In the genomic region with DNA sequence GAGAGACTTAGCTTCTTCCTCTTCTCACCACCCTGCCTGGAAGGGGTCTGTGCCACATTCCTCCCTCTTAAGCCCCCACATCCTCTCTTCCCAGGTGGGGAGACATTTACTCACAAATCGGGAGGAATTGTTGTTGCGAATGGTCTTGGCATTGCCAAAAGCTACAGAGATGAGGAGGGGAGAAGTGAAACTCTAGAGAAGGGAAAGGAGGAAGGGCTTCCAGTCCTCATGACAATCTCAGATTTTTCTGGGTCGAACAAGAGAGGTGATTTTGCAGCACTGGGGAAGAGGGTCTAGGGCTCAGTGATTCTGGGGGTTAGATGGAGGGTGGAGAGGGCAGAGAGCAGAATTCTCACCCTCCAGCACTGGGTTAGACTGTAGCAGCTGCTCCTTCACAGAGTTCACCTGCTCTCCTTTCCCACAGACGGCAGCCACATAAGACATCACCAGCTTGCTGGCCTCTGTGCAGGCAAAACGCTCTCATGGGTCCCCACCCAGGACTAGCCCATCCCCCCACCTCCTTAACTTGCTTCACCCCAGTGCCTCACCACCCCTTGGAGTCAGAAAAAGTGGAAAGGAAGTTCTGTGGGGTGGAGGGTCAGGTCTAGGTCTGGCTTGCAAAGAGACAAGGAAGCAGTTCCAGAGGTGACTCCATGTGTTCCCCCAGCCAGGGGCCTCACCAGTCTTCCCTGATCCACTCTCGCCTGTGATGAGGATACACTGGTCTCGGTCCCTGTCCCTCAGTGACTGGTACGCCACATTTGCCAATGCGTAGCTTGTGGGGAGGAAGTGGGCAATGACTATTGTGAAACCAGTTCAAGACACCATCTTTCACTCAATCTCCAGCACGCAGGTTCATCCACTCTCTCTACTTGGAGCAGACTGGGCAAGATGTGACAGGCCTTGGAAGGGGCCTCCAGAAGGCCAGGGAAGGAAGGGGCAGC, we compare ENCODE assay signal across 1 cellular context.
TF ChIP-seq lines count a peak whose summit lies in the region.

No MANE protein-coding gene starts in this region.

TF ChIP-seq in HepG2, 621 proteins besides CTCF, POLR2A, EP300 and RAD21:
- no peak for TF ChIP-seq ZBTB1 (CRISPR knock-in tag; IDR thresholded peaks at IDR 0.05; ENCODE audit: borderline replicate concordance)
- TF ChIP-seq, protein P1, sequence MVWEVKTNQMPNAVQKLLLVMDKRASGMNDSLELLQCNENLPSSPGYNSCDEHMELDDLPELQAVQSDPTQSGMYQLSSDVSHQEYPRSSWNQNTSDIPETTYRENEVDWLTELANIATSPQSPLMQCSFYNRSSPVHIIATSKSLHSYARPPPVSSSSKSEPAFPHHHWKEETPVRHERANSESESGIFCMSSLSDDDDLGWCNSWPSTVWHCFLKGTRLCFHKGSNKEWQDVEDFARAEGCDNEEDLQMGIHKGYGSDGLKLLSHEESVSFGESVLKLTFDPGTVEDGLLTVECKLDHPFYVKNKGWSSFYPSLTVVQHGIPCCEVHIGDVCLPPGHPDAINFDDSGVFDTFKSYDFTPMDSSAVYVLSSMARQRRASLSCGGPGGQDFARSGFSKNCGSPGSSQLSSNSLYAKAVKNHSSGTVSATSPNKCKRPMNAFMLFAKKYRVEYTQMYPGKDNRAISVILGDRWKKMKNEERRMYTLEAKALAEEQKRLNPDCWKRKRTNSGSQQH (CRISPR knock-in tag; IDR thresholded peaks at IDR 0.05; ENCODE audit: low read depth), result no peak
